ENCODE assay signal across 3 cellular contexts in the genomic region with DNA sequence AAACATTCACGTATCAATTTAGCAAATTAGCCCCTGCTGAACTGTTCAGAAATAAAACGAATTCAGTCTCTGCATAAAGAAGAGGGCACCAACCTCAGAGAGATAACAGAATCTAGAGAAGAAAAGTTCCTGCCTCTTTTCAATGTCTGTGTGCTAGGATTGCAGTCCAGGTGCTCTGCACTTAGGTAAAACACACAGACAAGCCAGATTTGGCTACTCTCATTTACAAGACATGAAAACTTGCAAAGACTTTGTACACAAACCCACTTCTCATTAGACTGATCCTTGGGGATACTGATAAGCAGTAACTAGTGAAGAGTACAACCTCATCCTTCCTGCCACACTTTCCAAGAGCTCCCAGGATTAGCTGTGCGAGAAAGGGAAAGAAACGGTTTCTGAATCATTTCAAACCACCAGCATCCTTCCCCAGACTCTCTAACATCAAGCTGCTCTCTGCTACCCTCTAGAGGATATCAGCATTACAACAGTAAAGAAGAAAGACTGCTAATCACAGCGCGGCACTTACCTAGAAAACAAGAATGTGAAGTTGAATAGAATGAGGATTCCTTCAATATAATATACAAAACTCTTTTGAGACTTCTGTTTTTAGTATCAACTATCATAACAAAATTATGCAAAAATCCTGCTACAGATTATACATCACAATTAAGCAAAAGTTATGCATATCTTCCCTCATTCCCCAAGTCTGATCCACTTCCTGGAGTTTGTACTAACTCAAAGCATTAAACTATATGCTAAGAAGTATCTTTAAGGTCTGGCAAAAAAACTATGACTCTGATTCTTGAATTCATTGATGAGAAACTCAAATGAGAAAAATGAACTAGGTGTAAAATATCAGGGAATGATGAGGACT.
TF ChIP-seq lines count a peak whose summit lies in the region.

No MANE protein-coding gene starts in this region.

TF ChIP-seq in A549, 52 proteins besides CTCF, POLR2A, EP300 and RAD21:
- TF ChIP-seq HOXB5 (CRISPR knock-in tag; IDR thresholded peaks at IDR 0.05) (no peak), SMC3 (IDR thresholded peaks at IDR 0.05) (peak; percentile 45; the same call in 2 of the 3 replicates), FOXS1 (CRISPR knock-in tag; IDR thresholded peaks at IDR 0.05) (no peak), ZC3H11A (IDR thresholded peaks at IDR 0.05) (no peak), NR3C1 (IDR thresholded peaks at IDR 0.05) (no peak), ZSCAN20 (CRISPR knock-in tag; IDR thresholded peaks at IDR 0.05) (no peak)
- TF ChIP-seq, protein P1, sequence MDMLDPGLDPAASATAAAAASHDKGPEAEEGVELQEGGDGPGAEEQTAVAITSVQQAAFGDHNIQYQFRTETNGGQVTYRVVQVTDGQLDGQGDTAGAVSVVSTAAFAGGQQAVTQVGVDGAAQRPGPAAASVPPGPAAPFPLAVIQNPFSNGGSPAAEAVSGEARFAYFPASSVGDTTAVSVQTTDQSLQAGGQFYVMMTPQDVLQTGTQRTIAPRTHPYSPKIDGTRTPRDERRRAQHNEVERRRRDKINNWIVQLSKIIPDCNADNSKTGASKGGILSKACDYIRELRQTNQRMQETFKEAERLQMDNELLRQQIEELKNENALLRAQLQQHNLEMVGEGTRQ (IDR thresholded peaks at IDR 0.05) = no peak
- TF ChIP-seq, protein P2, sequence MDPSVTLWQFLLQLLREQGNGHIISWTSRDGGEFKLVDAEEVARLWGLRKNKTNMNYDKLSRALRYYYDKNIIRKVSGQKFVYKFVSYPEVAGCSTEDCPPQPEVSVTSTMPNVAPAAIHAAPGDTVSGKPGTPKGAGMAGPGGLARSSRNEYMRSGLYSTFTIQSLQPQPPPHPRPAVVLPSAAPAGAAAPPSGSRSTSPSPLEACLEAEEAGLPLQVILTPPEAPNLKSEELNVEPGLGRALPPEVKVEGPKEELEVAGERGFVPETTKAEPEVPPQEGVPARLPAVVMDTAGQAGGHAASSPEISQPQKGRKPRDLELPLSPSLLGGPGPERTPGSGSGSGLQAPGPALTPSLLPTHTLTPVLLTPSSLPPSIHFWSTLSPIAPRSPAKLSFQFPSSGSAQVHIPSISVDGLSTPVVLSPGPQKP (IDR thresholded peaks at IDR 0.05; ENCODE audit: low read depth, low read length) = no peak

TF ChIP-seq in GM23338, 12 proteins besides CTCF, POLR2A, EP300 and RAD21 (continues in another document):
- TF ChIP-seq, protein P3, sequence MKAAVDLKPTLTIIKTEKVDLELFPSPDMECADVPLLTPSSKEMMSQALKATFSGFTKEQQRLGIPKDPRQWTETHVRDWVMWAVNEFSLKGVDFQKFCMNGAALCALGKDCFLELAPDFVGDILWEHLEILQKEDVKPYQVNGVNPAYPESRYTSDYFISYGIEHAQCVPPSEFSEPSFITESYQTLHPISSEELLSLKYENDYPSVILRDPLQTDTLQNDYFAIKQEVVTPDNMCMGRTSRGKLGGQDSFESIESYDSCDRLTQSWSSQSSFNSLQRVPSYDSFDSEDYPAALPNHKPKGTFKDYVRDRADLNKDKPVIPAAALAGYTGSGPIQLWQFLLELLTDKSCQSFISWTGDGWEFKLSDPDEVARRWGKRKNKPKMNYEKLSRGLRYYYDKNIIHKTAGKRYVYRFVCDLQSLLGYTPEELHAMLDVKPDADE (IDR thresholded peaks at IDR 0.05) = no peak
- no peak for TF ChIP-seq JUNB (IDR thresholded peaks at IDR 0.05; ENCODE audit: unreplicated experiment)
- no peak for TF ChIP-seq ZNF114 (CRISPR knock-in tag; IDR thresholded peaks at IDR 0.05)
- no peak for TF ChIP-seq EZH2 (IDR thresholded peaks at IDR 0.05; ENCODE audit: low read depth, unreplicated experiment)
- TF ChIP-seq NANOG (IDR thresholded peaks at IDR 0.05; ENCODE audit: borderline replicate concordance) = no peak
- TF ChIP-seq ZNF331 (CRISPR knock-in tag; IDR thresholded peaks at IDR 0.05; ENCODE audit: low read depth) = no peak
- TF ChIP-seq, protein P4, sequence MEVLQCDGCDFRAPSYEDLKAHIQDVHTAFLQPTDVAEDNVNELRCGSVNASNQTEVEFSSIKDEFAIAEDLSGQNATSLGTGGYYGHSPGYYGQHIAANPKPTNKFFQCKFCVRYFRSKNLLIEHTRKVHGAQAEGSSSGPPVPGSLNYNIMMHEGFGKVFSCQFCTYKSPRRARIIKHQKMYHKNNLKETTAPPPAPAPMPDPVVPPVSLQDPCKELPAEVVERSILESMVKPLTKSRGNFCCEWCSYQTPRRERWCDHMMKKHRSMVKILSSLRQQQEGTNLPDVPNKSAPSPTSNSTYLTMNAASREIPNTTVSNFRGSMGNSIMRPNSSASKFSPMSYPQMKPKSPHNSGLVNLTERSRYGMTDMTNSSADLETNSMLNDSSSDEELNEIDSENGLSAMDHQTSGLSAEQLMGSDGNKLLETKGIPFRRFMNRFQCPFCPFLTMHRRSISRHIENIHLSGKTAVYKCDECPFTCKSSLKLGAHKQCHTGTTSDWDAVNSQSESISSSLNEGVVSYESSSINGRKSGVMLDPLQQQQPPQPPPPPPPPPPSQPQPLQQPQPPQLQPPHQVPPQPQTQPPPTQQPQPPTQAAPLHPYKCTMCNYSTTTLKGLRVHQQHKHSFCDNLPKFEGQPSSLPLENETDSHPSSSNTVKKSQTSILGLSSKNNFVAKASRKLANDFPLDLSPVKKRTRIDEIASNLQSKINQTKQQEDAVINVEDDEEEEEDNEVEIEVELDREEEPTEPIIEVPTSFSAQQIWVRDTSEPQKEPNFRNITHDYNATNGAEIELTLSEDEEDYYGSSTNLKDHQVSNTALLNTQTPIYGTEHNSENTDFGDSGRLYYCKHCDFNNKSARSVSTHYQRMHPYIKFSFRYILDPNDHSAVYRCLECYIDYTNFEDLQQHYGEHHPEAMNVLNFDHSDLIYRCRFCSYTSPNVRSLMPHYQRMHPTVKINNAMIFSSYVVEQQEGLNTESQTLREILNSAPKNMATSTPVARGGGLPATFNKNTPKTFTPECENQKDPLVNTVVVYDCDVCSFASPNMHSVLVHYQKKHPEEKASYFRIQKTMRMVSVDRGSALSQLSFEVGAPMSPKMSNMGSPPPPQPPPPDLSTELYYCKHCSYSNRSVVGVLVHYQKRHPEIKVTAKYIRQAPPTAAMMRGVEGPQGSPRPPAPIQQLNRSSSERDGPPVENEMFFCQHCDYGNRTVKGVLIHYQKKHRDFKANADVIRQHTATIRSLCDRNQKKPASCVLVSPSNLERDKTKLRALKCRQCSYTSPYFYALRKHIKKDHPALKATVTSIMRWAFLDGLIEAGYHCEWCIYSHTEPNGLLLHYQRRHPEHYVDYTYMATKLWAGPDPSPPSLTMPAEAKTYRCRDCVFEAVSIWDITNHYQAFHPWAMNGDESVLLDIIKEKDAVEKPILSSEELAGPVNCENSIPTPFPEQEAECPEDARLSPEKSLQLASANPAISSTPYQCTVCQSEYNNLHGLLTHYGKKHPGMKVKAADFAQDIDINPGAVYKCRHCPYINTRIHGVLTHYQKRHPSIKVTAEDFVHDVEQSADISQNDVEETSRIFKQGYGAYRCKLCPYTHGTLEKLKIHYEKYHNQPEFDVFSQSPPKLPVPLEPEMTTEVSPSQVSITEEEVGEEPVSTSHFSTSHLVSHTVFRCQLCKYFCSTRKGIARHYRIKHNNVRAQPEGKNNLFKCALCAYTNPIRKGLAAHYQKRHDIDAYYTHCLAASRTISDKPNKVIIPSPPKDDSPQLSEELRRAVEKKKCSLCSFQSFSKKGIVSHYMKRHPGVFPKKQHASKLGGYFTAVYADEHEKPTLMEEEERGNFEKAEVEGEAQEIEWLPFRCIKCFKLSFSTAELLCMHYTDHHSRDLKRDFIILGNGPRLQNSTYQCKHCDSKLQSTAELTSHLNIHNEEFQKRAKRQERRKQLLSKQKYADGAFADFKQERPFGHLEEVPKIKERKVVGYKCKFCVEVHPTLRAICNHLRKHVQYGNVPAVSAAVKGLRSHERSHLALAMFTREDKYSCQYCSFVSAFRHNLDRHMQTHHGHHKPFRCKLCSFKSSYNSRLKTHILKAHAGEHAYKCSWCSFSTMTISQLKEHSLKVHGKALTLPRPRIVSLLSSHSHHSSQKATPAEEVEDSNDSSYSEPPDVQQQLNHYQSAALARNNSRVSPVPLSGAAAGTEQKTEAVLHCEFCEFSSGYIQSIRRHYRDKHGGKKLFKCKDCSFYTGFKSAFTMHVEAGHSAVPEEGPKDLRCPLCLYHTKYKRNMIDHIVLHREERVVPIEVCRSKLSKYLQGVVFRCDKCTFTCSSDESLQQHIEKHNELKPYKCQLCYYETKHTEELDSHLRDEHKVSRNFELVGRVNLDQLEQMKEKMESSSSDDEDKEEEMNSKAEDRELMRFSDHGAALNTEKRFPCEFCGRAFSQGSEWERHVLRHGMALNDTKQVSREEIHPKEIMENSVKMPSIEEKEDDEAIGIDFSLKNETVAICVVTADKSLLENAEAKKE (CRISPR knock-in tag; IDR thresholded peaks at IDR 0.05) = no peak
- no peak for TF ChIP-seq STAT1 (IDR thresholded peaks at IDR 0.05; ENCODE audit: unreplicated experiment)
- no peak for TF ChIP-seq EZH2phosphoT487 (IDR thresholded peaks at IDR 0.05; ENCODE audit: unreplicated experiment)
- TF ChIP-seq POLR2AphosphoS5 (IDR thresholded peaks at IDR 0.05; ENCODE audit: low read depth) = no peak

TF ChIP-seq in IMR-90, 13 proteins besides CTCF, POLR2A, EP300 and RAD21:
- TF ChIP-seq SMC3 (IDR thresholded peaks at IDR 0.05; ENCODE audit: low read depth, low read length) (peak; percentile 71), MXI1 (IDR thresholded peaks at IDR 0.05; ENCODE audit: borderline replicate concordance, low read depth, low read length) (no peak)
